In the genomic region with DNA sequence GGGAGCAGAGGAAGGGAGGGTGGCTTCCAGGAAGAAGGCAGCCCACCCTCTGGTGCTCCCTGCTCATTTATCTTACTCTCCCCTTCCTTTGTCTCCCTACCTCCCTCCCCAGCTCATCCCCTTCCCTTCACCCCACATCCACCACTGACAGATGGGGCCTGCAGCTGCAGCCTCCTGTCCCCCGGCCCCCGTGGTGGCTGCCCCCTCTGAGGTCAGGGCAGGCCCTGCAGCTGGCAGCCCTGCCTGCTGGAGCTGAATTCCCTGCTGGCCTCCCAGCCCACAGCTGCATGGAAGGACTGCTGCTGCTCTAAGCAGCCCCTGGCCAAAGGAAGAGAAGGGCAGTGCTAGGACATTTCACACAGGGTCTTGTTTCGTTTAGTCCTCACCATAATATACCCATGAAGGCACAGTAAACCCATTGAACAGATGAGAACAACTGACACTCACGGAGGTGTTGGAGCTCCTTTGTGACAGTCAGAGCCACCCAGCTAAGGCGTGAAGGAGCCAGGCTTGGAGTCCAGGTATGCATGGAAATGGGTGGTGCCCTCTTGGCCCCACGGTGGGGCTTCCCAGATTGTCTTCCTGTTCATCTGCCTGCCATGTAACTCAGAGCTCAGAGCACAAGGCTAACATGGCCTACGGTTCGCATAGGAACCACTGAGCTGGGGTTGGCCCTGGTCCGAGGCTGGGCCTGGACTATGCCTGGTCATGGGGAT, we compare ENCODE assay signal across 14 cellular contexts.
A peak's percentile ranks its signal among the peaks of the same experiment; 100 is the strongest.
DNase-seq lines count a peak whose midpoint lies in the region; ATAC-seq and TF ChIP-seq lines count a peak whose summit lies in the region.
"Had no signal": no experiment of that assay in that cellular context is flagged by ENCODE, and none has a peak within 500 bp of the region (broad histone marks: within the 10 kb centered on the region; RNA-seq: fewer than 3 reads in every experiment).

No MANE protein-coding gene starts in this region.

- 0 out of 22 replicates have a peak overlapping the region, but pooled peaks of 1 of the 11 experiments have one; percentile 35 for H3K9ac ChIP-seq in BLaER1 treated with 17β-estradiol and CSF1 and Interleukin-3, amounts not matched to agents 10 nM and 100 nM

- H3K4me3 Mint-ChIP-seq in endothelial cell (ENCODE audit: unreplicated experiment) = no peak overlapping the region
- no peak overlapping the region for H3K4me3 Mint-ChIP-seq in osteocyte (ENCODE audit: unreplicated experiment)
- no peak overlapping the region for H3K4me3 Mint-ChIP-seq in activated T-helper 17 cell treated with anti-CD3 and anti-CD28 coated beads, Interleukin-2, amount 50 U/mL, for 72 hours

- peaks cover 0 to 4% (median 0%) of the 10 kb centered on the region in 11 experiments; a peak in 1 of 22 replicates for H4K20me1 ChIP-seq in BLaER1 treated with 17β-estradiol and CSF1 and Interleukin-3, amounts not matched to agents 10 nM and 100 nM

- H3K9me3 ChIP-seq in BLaER1 treated with 17β-estradiol and CSF1 and Interleukin-3, amounts not matched to agents 10 nM and 100 nM (replicated peaks in 1 of 11) = no peaks in the 10 kb centered on the region

- H3K4me3 ChIP-seq in BLaER1 treated with 17β-estradiol and CSF1 and Interleukin-3, amounts not matched to agents 10 nM and 100 nM = no peak overlapping the region

- peak overlapping the region in 8 of 11 experiments; percentile 57 to 87 (median 74); a peak in 16 of 22 replicates for H3K4me2 ChIP-seq in BLaER1 treated with 17β-estradiol and CSF1 and Interleukin-3, amounts not matched to agents 10 nM and 100 nM

- H3K27me3 Mint-ChIP-seq in endothelial cell (ENCODE audit: unreplicated experiment) = peaks cover 8% of the 10 kb centered on the region
- H3K27me3 Mint-ChIP-seq in osteocyte (ENCODE audit: unreplicated experiment) = peaks cover 32% of the 10 kb centered on the region
- H3K27me3 Mint-ChIP-seq in activated T-helper 17 cell treated with anti-CD3 and anti-CD28 coated beads, Interleukin-2, amount 50 U/mL, for 72 hours = peaks cover 39% of the 10 kb centered on the region

- H3K27me3 ChIP-seq in BLaER1 treated with 17β-estradiol and CSF1 and Interleukin-3, amounts not matched to agents 10 nM and 100 nM = no peaks in the 10 kb centered on the region

- H3K4me1 Mint-ChIP-seq in endothelial cell (ENCODE audit: unreplicated experiment) (peaks cover 8% of the 10 kb centered on the region), osteocyte (ENCODE audit: unreplicated experiment) (no peaks in the 10 kb centered on the region)
- H3K4me1 Mint-ChIP-seq in activated T-helper 17 cell treated with anti-CD3 and anti-CD28 coated beads, Interleukin-2, amount 50 U/mL, for 72 hours = no peaks in the 10 kb centered on the region

- TF ChIP-seq CTCF in endothelial cell (IDR thresholded peaks at IDR 0.05; ENCODE audit: unreplicated experiment) = no peak
- TF ChIP-seq CTCF in osteocyte (IDR thresholded peaks at IDR 0.05) = no peak

- ATAC-seq in HG03280 (IDR thresholded peaks at IDR 0.05; ENCODE audit: unreplicated experiment) = no peak
- no peak for ATAC-seq in activated T-helper 17 cell treated with anti-CD3 and anti-CD28 coated beads, Interleukin-2, amount 50 U/mL, for 72 hours (replicated peaks)
- no peak for ATAC-seq in GM18511 (IDR thresholded peaks at IDR 0.05; ENCODE audit: unreplicated experiment)

- peak; percentile 2 for DNase-seq in ELF-1 (ENCODE audit: low read depth, low spot score)
- no peak for DNase-seq in endothelial cell (ENCODE audit: low spot score)
- peak; percentile 81 for DNase-seq in osteocyte (ENCODE audit: extremely low spot score, unreplicated experiment)
- no peak for DNase-seq in NCI-H1694 treated with DMSO at 0.1 percent for 48 hours (lab: John Stamatoyannopoulos, UW)
- DNase-seq: MM.1S; NCI-H1105 treated with DMSO at 0.1 percent for 48 hours; NCI-H1930; NK-92 treated with Interleukin-12 subunit alpha and Interleukin-12 subunit beta, amount 100 ng/mL, for 24 hours; OCI-M1; RPMI8226 had no signal

- H3K4me1 ChIP-seq in BLaER1 treated with 17β-estradiol and CSF1 and Interleukin-3, amounts not matched to agents 10 nM and 100 nM = peaks cover 12 to 69% (median 68%) of the 10 kb centered on the region in 10 experiments; a peak in 18 of 20 replicates

- H3K9me3 Mint-ChIP-seq in endothelial cell (ENCODE audit: unreplicated experiment) (no peaks in the 10 kb centered on the region), osteocyte (ENCODE audit: unreplicated experiment) (no peaks in the 10 kb centered on the region)
- no peaks in the 10 kb centered on the region for H3K9me3 Mint-ChIP-seq in activated T-helper 17 cell treated with anti-CD3 and anti-CD28 coated beads, Interleukin-2, amount 50 U/mL, for 72 hours

- H3K36me3 Mint-ChIP-seq in endothelial cell (ENCODE audit: low read depth, unreplicated experiment) (no peaks in the 10 kb centered on the region), osteocyte (ENCODE audit: unreplicated experiment) (no peaks in the 10 kb centered on the region)
- no peaks in the 10 kb centered on the region for H3K36me3 Mint-ChIP-seq in activated T-helper 17 cell treated with anti-CD3 and anti-CD28 coated beads, Interleukin-2, amount 50 U/mL, for 72 hours (ENCODE audit: low read depth)

- peak overlapping the region; percentile 13 for H3K27ac Mint-ChIP-seq in endothelial cell (ENCODE audit: unreplicated experiment)
- no peak overlapping the region for H3K27ac Mint-ChIP-seq in osteocyte (ENCODE audit: unreplicated experiment)
- H3K27ac Mint-ChIP-seq in activated T-helper 17 cell treated with anti-CD3 and anti-CD28 coated beads, Interleukin-2, amount 50 U/mL, for 72 hours = no peak overlapping the region

- no peaks in the 10 kb centered on the region for H3K36me3 ChIP-seq in BLaER1 treated with 17β-estradiol and CSF1 and Interleukin-3, amounts not matched to agents 10 nM and 100 nM

- H3K27ac ChIP-seq in BLaER1 treated with 17β-estradiol and CSF1 and Interleukin-3, amounts not matched to agents 10 nM and 100 nM = peak overlapping the region in 1 of 11 experiments; percentile 36; a peak in 2 of 22 replicates

Comparison
In these comparisons a context has a peak if more than half of its experiments do, and no peak if none do; other contexts are left out.
1. DNase-seq: peak in ELF-1 (single experiment) and osteocyte (single experiment); none in endothelial cell (single experiment) and NCI-H1694 treated with DMSO at 0.1 percent for 48 hours (single experiment).